ENCODE assay signal across 26 cellular contexts in genomic region chr1:54188291-54188690, GRCh38. TPM values are rescaled to one million over a fixed set of nuclear protein-coding genes. Genes with fewer than 3 reads are reported as not detected.
"Had no signal": no experiment of that assay in that cellular context is flagged by ENCODE, and none has a peak within 500 bp of the region (broad histone marks: within the 10 kb centered on the region; RNA-seq: fewer than 3 reads in every experiment).

No MANE protein-coding gene starts in this region.

- H3K27ac ChIP-seq: KMS-11, SJSA1 had no signal

- H3K27me3 ChIP-seq: SJSA1 had no signal

- H3K4me3 ChIP-seq: SJSA1 had no signal

- H3K4me1 ChIP-seq: SJSA1 had no signal

- DNase-seq: activated CD4-positive, alpha-beta T cell treated with anti-CD3 and anti-CD28 coated beads for 36 hours; activated CD4-positive, alpha-beta T cell treated with anti-CD3 and anti-CD28 coated beads, Interleukin-2, amount 10 ng/mL, durations not matched to agents 7 days and 5 days; activated CD4-positive, alpha-beta T cell treated with anti-CD3 and anti-CD28 coated beads, Interleukin-2, amount 50 U/mL, for 48 hours; activated CD8-positive, alpha-beta T cell treated with anti-CD3 and anti-CD28 coated beads, Interleukin-2, amount 10 ng/mL, durations not matched to agents 7 days and 5 days; activated gamma-delta T cell; activated naive CD4-positive, alpha-beta T cell treated with Interleukin-2 at 50 U/mL for 16 hours; activated naive CD8-positive, alpha-beta T cell treated with anti-CD3 and anti-CD28 coated beads, Interleukin-2, amount 10 ng/mL, durations not matched to agents 7 days and 5 days; activated T-cell treated with anti-CD3 and anti-CD28 coated beads, Interleukin-2, amount 50 U/mL, for 24 hours; anterior cingulate cortex; central memory CD4-positive, alpha-beta T cell; NCI-H1105; NCI-H1417 treated with DMSO at 0.1 percent for 48 hours; NCI-H187 treated with DMSO at 0.1 percent for 48 hours; NCI-H2081 treated with DMSO at 0.1 percent for 48 hours; NCI-H345; NCI-H524 treated with DMSO at 0.1 percent for 48 hours; SHP77; SK-N-SH had no signal

- H3K9me3 ChIP-seq: SJSA1, SK-N-SH had no signal

RNA-seq across cellular contexts. Expression of gene CDCP2, which starts 35.5 kb away (rescaled TPM):
- total RNA-seq: activated CD4-positive, alpha-beta T cell treated with anti-CD3 and anti-CD28 coated beads for 36 hours; activated CD4-positive, alpha-beta T cell treated with anti-CD3 and anti-CD28 coated beads, Interleukin-2, amount 10 ng/mL, durations not matched to agents 7 days and 5 days; activated T-helper 2 cell treated with anti-CD3 and anti-CD28 coated beads, Interferon-gamma antibody, Interleukin-2, Interleukin-4, amounts not matched to agents 10 μg/mL and 5 μg/mL and 100 μg/mL, durations not matched to agents 14 hours and 24 hours and 36 hours; cerebellum; M059J; NCI-H460; RPMI7951; SJSA1; WTC11 had no signal
- polyA plus RNA-seq: SK-N-SH had no signal
